Comparison of ENCODE assay signal across 14 cellular contexts in genomic region chr1:2459757-2460156, GRCh38. TPM values are rescaled to one million over a fixed set of nuclear protein-coding genes. Genes with fewer than 3 reads are reported as not detected.
DNase-seq lines count a peak whose midpoint lies in the region; ATAC-seq, FAIRE-seq and TF ChIP-seq lines count a peak whose summit lies in the region.
"Had no signal": no experiment of that assay in that cellular context is flagged by ENCODE, and none has a peak within 500 bp of the region (broad histone marks: within the 10 kb centered on the region; RNA-seq: fewer than 3 reads in every experiment).

No MANE protein-coding gene starts in this region.

- CTCF ChIA-PET in PC-9 (lab: Charles Lee): no interaction called here
- CTCF ChIA-PET in endothelial cell of umbilical vein (lab: Charles Lee): interaction anchor here (0.6 to 1.8 kb wide), 2 partner anchors 28 to 88 kb away, joined by 3 to 5 read pairs; no protein-coding TSS in a partner anchor
- CTCF ChIA-PET in activated CD4-positive, alpha-beta T cell treated with anti-CD3 and anti-CD28 coated beads, Interleukin-2, amount 10 ng/mL, durations not matched to agents 7 days and 5 days (lab: Charles Lee): no interaction called here

- H3K36me3 Mint-ChIP-seq in activated CD4-positive, alpha-beta T cell treated with anti-CD3 and anti-CD28 coated beads, Interleukin-2, amount 10 ng/mL, durations not matched to agents 7 days and 5 days (ENCODE audit: low read depth): no peaks in the 10 kb centered on the region

- TF ChIP-seq POLR2A in endothelial cell of umbilical vein (IDR thresholded peaks at IDR 0.05; ENCODE audit: low read depth, low read length): no peak
- no peak for TF ChIP-seq POLR2A in esophagus muscularis mucosa (IDR thresholded peaks at IDR 0.05; ENCODE audit: low read depth)

- peaks cover 8% of the 10 kb centered on the region; the same call in 1 of the 2 replicates for H3K4me1 ChIP-seq in PC-9 (replicated peaks; ENCODE audit: insufficient read depth)
- H3K4me1 ChIP-seq in endothelial cell of umbilical vein (ENCODE audit: control insufficient read depth, extremely low read depth, insufficient read depth, low read length): no peaks in the 10 kb centered on the region
- peaks cover 0 to 5% (median 2%) of the 10 kb centered on the region in 4 donors for H3K4me1 ChIP-seq in esophagus muscularis mucosa

- TF ChIP-seq CTCF in AG09309 (IDR thresholded peaks at IDR 0.05; ENCODE audit: control insufficient read depth, insufficient read depth, low read depth, low read length, missing control alignments): peak; percentile 40
- TF ChIP-seq CTCF in PC-9 (conservative IDR thresholded peaks at IDR 0.05): no peak
- TF ChIP-seq CTCF in endothelial cell of umbilical vein (IDR thresholded peaks at IDR 0.05; ENCODE audit: extremely low read depth in 1 of 2, insufficient read depth in 1 of 2, low read depth in 1 of 2, low read length in 2 of 2): peak in 1 of 2 donors; percentile 15
- TF ChIP-seq CTCF in esophagus muscularis mucosa (IDR thresholded peaks at IDR 0.05): no peak

- no TSS peak for BruUV-seq in PC-9 (replicated peaks; lab: Mats Ljungman, UMichigan)
- BruUV-seq in endothelial cell of umbilical vein (replicated peaks; lab: Mats Ljungman, UMichigan): no TSS peak

- intact Hi-C loops in PC-9 (cut with micrococcal nuclease; ENCODE audit: unreplicated experiment) (loop anchor here (2.0 kb wide), 1 partner anchor 87 kb away; no protein-coding TSS in a partner anchor), endothelial cell of umbilical vein (cut with micrococcal nuclease) (no loop called here), esophagus muscularis mucosa (cut with DNase I) (no loop called here)

- dilution Hi-C loops in endothelial cell of umbilical vein (cut with MboI; ENCODE audit: extremely low pct_ligation_motif_present, low sequenced_read_pairs): no loop called here

- no peak overlapping the region for H2AFZ ChIP-seq in PC-9
- no peak overlapping the region for H2AFZ ChIP-seq in endothelial cell of umbilical vein (ENCODE audit: low read depth, low read length)

- POLR2A ChIA-PET in PC-9 (lab: Charles Lee; ENCODE audit: unreplicated experiment) (no interaction called here), endothelial cell of umbilical vein (lab: Charles Lee) (no interaction called here)
- POLR2A ChIA-PET in activated CD4-positive, alpha-beta T cell treated with anti-CD3 and anti-CD28 coated beads, Interleukin-2, amount 10 ng/mL, durations not matched to agents 7 days and 5 days (lab: Charles Lee): no interaction called here

- no peak for TF ChIP-seq EP300 in esophagus muscularis mucosa (IDR thresholded peaks at IDR 0.05)

- no peak for ATAC-seq in HG02798 (IDR thresholded peaks at IDR 0.05; ENCODE audit: poor library complexity, unreplicated experiment)
- ATAC-seq: activated naive CD8-positive, alpha-beta T cell treated with anti-CD3 and anti-CD28 coated beads, Interleukin-2, amount 50 U/mL, for 24 hours had no signal

- WGBS in esophagus muscularis mucosa: 34% methylated on average over 9 of the region's 23 CpGs

- no peaks in the 10 kb centered on the region for H3F3A ChIP-seq in PC-9 (ENCODE audit: insufficient read depth, low read depth)

- no peaks in the 10 kb centered on the region for H3K9me3 Mint-ChIP-seq in activated CD4-positive, alpha-beta T cell treated with anti-CD3 and anti-CD28 coated beads, Interleukin-2, amount 10 ng/mL, durations not matched to agents 7 days and 5 days
- H3K9me3 Mint-ChIP-seq: activated naive CD8-positive, alpha-beta T cell treated with anti-CD3 and anti-CD28 coated beads, Interleukin-2, amount 50 U/mL, for 24 hours; stimulated activated naive CD8-positive, alpha-beta T cell treated with anti-CD3 and anti-CD28 coated beads, Interleukin-15, Interleukin-2, amounts not matched to agents 100 ng/mL and 50 ng/mL, for 24 hours had no signal

- DNase-seq in AG09309 (ENCODE audit: low read depth) (peak; percentile 2), PC-9 (peak; percentile 55), endothelial cell of umbilical vein (ENCODE audit: low read depth, low spot score) (peak; percentile 12), lung microvascular endothelial cell (ENCODE audit: low read depth in 2 of 2) (peak; percentile 53 to 93), esophagus muscularis mucosa (ENCODE audit: extremely low spot score) (no peak)
- no peak for DNase-seq in activated CD8-positive, alpha-beta memory T cell treated with anti-CD3 and anti-CD28 coated beads for 24 hours
- no peak for DNase-seq in activated CD4-positive, alpha-beta T cell treated with anti-CD3 and anti-CD28 coated beads, Interleukin-2, amount 10 ng/mL, durations not matched to agents 7 days and 5 days
- DNase-seq: activated CD4-positive, CD25-positive, alpha-beta regulatory T cell; activated naive CD8-positive, alpha-beta T cell treated with anti-CD3 and anti-CD28 coated beads, Interleukin-2, amount 50 U/mL, for 24 hours; KBM-7; NK-92 treated with Interleukin-12 subunit alpha and Interleukin-12 subunit beta, amount 100 ng/mL, for 24 hours had no signal

- H3K36me3 ChIP-seq in PC-9 (ENCODE audit: low read depth): no peaks in the 10 kb centered on the region
- H3K36me3 ChIP-seq in endothelial cell of umbilical vein (ENCODE audit: control insufficient read depth in 2 of 2, extremely low read depth in 1 of 2, insufficient read depth in 2 of 2, low read length in 2 of 2): no peaks in the 10 kb centered on the region
- H3K36me3 ChIP-seq in esophagus muscularis mucosa: no peaks in the 10 kb centered on the region

- FAIRE-seq in endothelial cell of umbilical vein (lab: Jason Lieb, UNC): no peak

- H3K9me2 ChIP-seq in PC-9 (ENCODE audit: insufficient read depth): no peaks in the 10 kb centered on the region

- no peak overlapping the region for H3K27ac ChIP-seq in PC-9
- H3K27ac ChIP-seq in endothelial cell of umbilical vein (ENCODE audit: insufficient read depth, low read depth, low read length): no peak overlapping the region
- no peak overlapping the region for H3K27ac ChIP-seq in esophagus muscularis mucosa (replicated peaks in 1 of 4)

- H3K79me2 ChIP-seq in PC-9 (ENCODE audit: low read depth): no peaks in the 10 kb centered on the region
- no peaks in the 10 kb centered on the region for H3K79me2 ChIP-seq in endothelial cell of umbilical vein (ENCODE audit: control insufficient read depth, insufficient read depth, low read length)

- H3K4me2 ChIP-seq in PC-9: 0 out of 2 replicates have a peak overlapping the region, but pooled peaks have one; percentile 7
- no peak overlapping the region for H3K4me2 ChIP-seq in endothelial cell of umbilical vein (ENCODE audit: insufficient read depth, low read length)
- H3K4me2 ChIP-seq: smooth muscle cell had no signal

- H3K27me3 ChIP-seq in PC-9 (ENCODE audit: insufficient read depth, low read depth) (peaks cover 25% of the 10 kb centered on the region), endothelial cell of umbilical vein (ENCODE audit: control insufficient read depth in 2 of 2, insufficient read depth in 2 of 2, low read length in 2 of 2) (no peaks in the 10 kb centered on the region), esophagus muscularis mucosa (peaks cover 0 to 95% (median 14%) of the 10 kb centered on the region in 4 donors)

- H4K20me1 ChIP-seq in PC-9 (ENCODE audit: insufficient read depth) (no peaks in the 10 kb centered on the region; the same call in 1 of the 2 replicates), endothelial cell of umbilical vein (replicated peaks; ENCODE audit: control insufficient read depth, extremely low read depth, insufficient read depth, low read length) (no peaks in the 10 kb centered on the region)

- H3K4me3 Mint-ChIP-seq in activated CD4-positive, alpha-beta T cell treated with anti-CD3 and anti-CD28 coated beads, Interleukin-2, amount 10 ng/mL, durations not matched to agents 7 days and 5 days: no peak overlapping the region
- H3K4me3 Mint-ChIP-seq: activated naive CD8-positive, alpha-beta T cell treated with anti-CD3 and anti-CD28 coated beads, Interleukin-2, amount 50 U/mL, for 24 hours; stimulated activated naive CD8-positive, alpha-beta T cell treated with anti-CD3 and anti-CD28 coated beads, Interleukin-15, Interleukin-2, amounts not matched to agents 100 ng/mL and 50 ng/mL, for 24 hours had no signal

- no peak overlapping the region for H3K4me3 ChIP-seq in AG09309 (ENCODE audit: control insufficient read depth, low read depth, low read length)
- no peak overlapping the region for H3K4me3 ChIP-seq in PC-9
- H3K4me3 ChIP-seq in endothelial cell of umbilical vein (replicated peaks in 1 of 3; ENCODE audit: insufficient read depth in 1 of 3, low read depth in 1 of 3, low read length in 3 of 3): no peak overlapping the region
- H3K4me3 ChIP-seq in esophagus muscularis mucosa: no peak overlapping the region
- H3K4me3 ChIP-seq: smooth muscle cell had no signal

- no peaks in the 10 kb centered on the region for H3K4me1 Mint-ChIP-seq in activated CD4-positive, alpha-beta T cell treated with anti-CD3 and anti-CD28 coated beads, Interleukin-2, amount 10 ng/mL, durations not matched to agents 7 days and 5 days
- H3K4me1 Mint-ChIP-seq: activated naive CD8-positive, alpha-beta T cell treated with anti-CD3 and anti-CD28 coated beads, Interleukin-2, amount 50 U/mL, for 24 hours had no signal

- H3K9me3 ChIP-seq in PC-9 (ENCODE audit: insufficient read depth, low read depth) (no peaks in the 10 kb centered on the region), endothelial cell of umbilical vein (replicated peaks; ENCODE audit: control insufficient read depth, insufficient read depth, low read length) (no peaks in the 10 kb centered on the region), esophagus muscularis mucosa (no peaks in the 10 kb centered on the region)

- no peaks in the 10 kb centered on the region for H3K27me3 Mint-ChIP-seq in activated CD4-positive, alpha-beta T cell treated with anti-CD3 and anti-CD28 coated beads, Interleukin-2, amount 10 ng/mL, durations not matched to agents 7 days and 5 days
- H3K27me3 Mint-ChIP-seq: activated naive CD8-positive, alpha-beta T cell treated with anti-CD3 and anti-CD28 coated beads, Interleukin-2, amount 50 U/mL, for 24 hours; stimulated activated naive CD8-positive, alpha-beta T cell treated with anti-CD3 and anti-CD28 coated beads, Interleukin-15, Interleukin-2, amounts not matched to agents 100 ng/mL and 50 ng/mL, for 24 hours had no signal

- no peaks in the 10 kb centered on the region for H3K9me1 ChIP-seq in endothelial cell of umbilical vein (replicated peaks; ENCODE audit: control insufficient read depth, extremely low read depth, insufficient read depth, low read length)

- no peak overlapping the region for H3K9ac ChIP-seq in endothelial cell of umbilical vein (replicated peaks; ENCODE audit: extremely low read depth, insufficient read depth, low read length)

- no peak overlapping the region for H3K27ac Mint-ChIP-seq in activated CD4-positive, alpha-beta T cell treated with anti-CD3 and anti-CD28 coated beads, Interleukin-2, amount 10 ng/mL, durations not matched to agents 7 days and 5 days
- H3K27ac Mint-ChIP-seq: activated naive CD8-positive, alpha-beta T cell treated with anti-CD3 and anti-CD28 coated beads, Interleukin-2, amount 50 U/mL, for 24 hours; stimulated activated naive CD8-positive, alpha-beta T cell treated with anti-CD3 and anti-CD28 coated beads, Interleukin-15, Interleukin-2, amounts not matched to agents 100 ng/mL and 50 ng/mL, for 24 hours had no signal

RNA-seq across cellular contexts. Expression of gene PLCH2, which starts 16.3 kb away (rescaled TPM):
- total RNA-seq in PC-9 (2021) (0.98 and 1.5 TPM in 2 replicates), endothelial cell of umbilical vein (0.31 and 0.32 TPM in 2 replicates), lung microvascular endothelial cell (under 0.01 TPM in 2 replicates), esophagus muscularis mucosa (under 1 TPM; 0.06 to 0.42 (median 0.26) TPM)
- 0.16 and 0.19 TPM in 2 replicates for polyA plus RNA-seq in endothelial cell of umbilical vein
- 0.01 and 0.23 TPM in 2 replicates for polyA plus RNA-seq in endothelial cell of umbilical vein (2011; cell fraction: cytosol; rRNA removed)
- 0.34 and 0.55 TPM in 2 replicates for polyA plus RNA-seq in endothelial cell of umbilical vein (2011; cell fraction: nucleus; rRNA removed)
- polyA plus RNA-seq in endothelial cell of umbilical vein (2012): 0.43 and 0.74 TPM in 2 replicates
- polyA minus RNA-seq in endothelial cell of umbilical vein: 0.08 TPM in 1 of 2 replicates, not detected in the other
- polyA minus RNA-seq in endothelial cell of umbilical vein (2011; cell fraction: cytosol; rRNA and poly(A)+ RNA removed): not detected
- polyA minus RNA-seq in endothelial cell of umbilical vein (2011; cell fraction: nucleus; rRNA and poly(A)+ RNA removed): 0.19 and 0.72 TPM in 2 replicates
- total RNA-seq in activated CD4-positive, alpha-beta T cell treated with anti-CD3 and anti-CD28 coated beads, Interleukin-2, amount 10 ng/mL, durations not matched to agents 7 days and 5 days: 10 to 100 TPM; 16.7 to 21.1 TPM

RNA-seq across cellular contexts. Expression of gene PEX10, which starts 47.4 kb away (rescaled TPM):
- total RNA-seq in PC-9 (2021) (24.3 and 26.3 TPM in 2 replicates), endothelial cell of umbilical vein (23.0 and 26.7 TPM in 2 replicates), lung microvascular endothelial cell (24.6 and 26.0 TPM in 2 replicates), esophagus muscularis mucosa (10 to 100 TPM; 14.2 to 27.1 (median 20.3) TPM)
- 25.1 and 31.5 TPM in 2 replicates for polyA plus RNA-seq in endothelial cell of umbilical vein
- 20.0 and 25.0 TPM in 2 replicates for polyA plus RNA-seq in endothelial cell of umbilical vein (2011; cell fraction: cytosol; rRNA removed)
- 17.1 and 17.6 TPM in 2 replicates for polyA plus RNA-seq in endothelial cell of umbilical vein (2011; cell fraction: nucleus; rRNA removed)
- 15.0 and 16.1 TPM in 2 replicates for polyA plus RNA-seq in endothelial cell of umbilical vein (2012)
- polyA minus RNA-seq in endothelial cell of umbilical vein: 14.5 and 18.2 TPM in 2 replicates
- 15.8 TPM for polyA minus RNA-seq in endothelial cell of umbilical vein (2011; cell fraction: cytosol; rRNA and poly(A)+ RNA removed)
- polyA minus RNA-seq in endothelial cell of umbilical vein (2011; cell fraction: nucleus; rRNA and poly(A)+ RNA removed): 9.1 and 13.8 TPM in 2 replicates
- 10 to 100 TPM in 1 of 2 experiments, 1 to 10 TPM in 1; 9.2 to 10.3 TPM for total RNA-seq in activated CD4-positive, alpha-beta T cell treated with anti-CD3 and anti-CD28 coated beads, Interleukin-2, amount 10 ng/mL, durations not matched to agents 7 days and 5 days

Comparison
In these comparisons a context has a peak if more than half of its experiments do, and no peak if none do; other contexts are left out.
1. DNase-seq: peak in AG09309 (single experiment), PC-9 (2 of 2), endothelial cell of umbilical vein (single experiment) and lung microvascular endothelial cell (2 of 2); none in esophagus muscularis mucosa (single experiment), activated CD8-positive, alpha-beta memory T cell treated with anti-CD3 and anti-CD28 coated beads for 24 hours (single experiment) and activated CD4-positive, alpha-beta T cell treated with anti-CD3 and anti-CD28 coated beads, Interleukin-2, amount 10 ng/mL, durations not matched to agents 7 days and 5 days (single experiment).